Comparison of ENCODE assay signal across 18 cellular contexts in the genomic region with DNA sequence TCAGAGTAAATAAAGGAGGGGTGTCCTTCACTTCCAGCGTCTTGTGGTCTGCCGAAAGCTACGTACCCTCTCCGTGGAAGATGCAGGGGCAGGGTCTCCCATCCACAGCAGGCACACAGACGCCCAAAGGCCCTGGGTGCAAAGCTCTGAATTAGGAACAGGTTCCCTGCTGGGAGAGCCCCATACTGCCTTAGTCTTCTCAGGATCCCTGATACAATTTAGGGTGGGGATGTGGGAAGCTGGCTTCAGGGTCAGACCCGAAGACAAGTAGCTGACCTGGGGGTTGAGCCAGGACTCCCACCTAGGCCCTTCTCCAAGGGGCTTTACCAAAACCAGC.
DNase-seq lines count a peak whose midpoint lies in the region; ATAC-seq, FAIRE-seq and TF ChIP-seq lines count a peak whose summit lies in the region.
"Had no signal": no experiment of that assay in that cellular context is flagged by ENCODE, and none has a peak within 500 bp of the region (broad histone marks: within the 10 kb centered on the region; RNA-seq: fewer than 3 reads in every experiment).

No MANE protein-coding gene starts in this region.

- H3K27ac ChIP-seq in HepG2 (ENCODE audit: extremely low read length, insufficient read depth, low read length) (peak overlapping the region; percentile 75), right lobe of liver (no peak overlapping the region), endodermal cell (ENCODE audit: low read depth, low read length) (no peak overlapping the region), upper lobe of right lung (no peak overlapping the region), sigmoid colon (no peak overlapping the region)
- H3K27ac ChIP-seq: HL-60 had no signal

- H3K9me3 Mint-ChIP-seq in endodermal cell = no peaks in the 10 kb centered on the region
- H3K9me3 Mint-ChIP-seq: CD4-positive, CD25-positive, alpha-beta regulatory T cell had no signal

- H3K4me3 ChIP-seq in HepG2 (replicated peaks in 1 of 3; ENCODE audit: insufficient read depth in 1 of 3, low read depth in 2 of 3, low read length in 3 of 3) = no peak overlapping the region
- no peak overlapping the region for H3K4me3 ChIP-seq in right lobe of liver
- H3K4me3 ChIP-seq in endodermal cell (ENCODE audit: low read length) = no peak overlapping the region
- H3K4me3 ChIP-seq in upper lobe of right lung = no peak overlapping the region
- H3K4me3 ChIP-seq in sigmoid colon = no peak overlapping the region
- H3K4me3 ChIP-seq: HAP-1 had no signal

- no peak for DNase-seq in HepG2 (ENCODE audit: low spot score)
- no peak for DNase-seq in right lobe of liver
- DNase-seq in endodermal cell = peak; percentile 30
- DNase-seq in upper lobe of right lung = peak; percentile 35
- no peak for DNase-seq in sigmoid colon
- DNase-seq: BE2C; C1 segment of cervical spinal cord; CD4-positive, CD25-positive, alpha-beta regulatory T cell; CD8-positive, alpha-beta memory T cell; COR-L47; IMR-90 had no signal

- FAIRE-seq in HepG2 (lab: Jason Lieb, UNC) = no peak
- FAIRE-seq: D721Med, G401.6, GM12891, GM19239 had no signal

- POLR2A ChIA-PET in HepG2 (lab: Yijun Ruan, JAX) = interaction anchor here (0.6 to 2.9 kb wide), 4 partner anchors 22 to 89 kb away, joined by 3 to 13 read pairs (median 4); no protein-coding TSS in a partner anchor

- no peaks in the 10 kb centered on the region for H4K20me1 ChIP-seq in HepG2 (ENCODE audit: insufficient read depth, low read length)

- H3K9me3 ChIP-seq in HepG2 (ENCODE audit: low read length) (no peaks in the 10 kb centered on the region), right lobe of liver (no peaks in the 10 kb centered on the region), endodermal cell (ENCODE audit: control insufficient read depth, low read length) (no peaks in the 10 kb centered on the region), upper lobe of right lung (no peaks in the 10 kb centered on the region), sigmoid colon (no peaks in the 10 kb centered on the region)
- H3K9me3 ChIP-seq: BE2C, HAP-1 had no signal

- peaks cover 5% of the 10 kb centered on the region for H3K4me1 Mint-ChIP-seq in endodermal cell
- H3K4me1 Mint-ChIP-seq: CD4-positive, CD25-positive, alpha-beta regulatory T cell; CD8-positive, alpha-beta memory T cell had no signal

- TF ChIP-seq POLR2A in HepG2 (IDR thresholded peaks at IDR 0.05; ENCODE audit: insufficient read depth in 1 of 2, low read depth in 2 of 2, low read length in 2 of 2) = no peak
- no peak for TF ChIP-seq POLR2A in right lobe of liver (IDR thresholded peaks at IDR 0.05)
- TF ChIP-seq POLR2A in sigmoid colon (IDR thresholded peaks at IDR 0.05) = no peak

- H3K4me3 Mint-ChIP-seq in endodermal cell = no peak overlapping the region
- H3K4me3 Mint-ChIP-seq: CD4-positive, CD25-positive, alpha-beta regulatory T cell; CD8-positive, alpha-beta memory T cell had no signal

- H3K4me2 ChIP-seq in HepG2 (ENCODE audit: low read depth, low read length) = peak overlapping the region; percentile 76; the same call in 1 of the 2 replicates

- no peak overlapping the region for H3K9ac ChIP-seq in HepG2 (ENCODE audit: insufficient read depth, low read depth, low read length)
- H3K9ac ChIP-seq in endodermal cell (ENCODE audit: extremely low read depth, low read length, poor library complexity, severe bottlenecking) = no peak overlapping the region

- in situ Hi-C loops in HepG2 (cut with HindIII; ENCODE audit: extremely low pct_ligation_motif_present, low pct_unique_long_range_greater_than_20kb) = no loop called here

- no peak for ATAC-seq in HepG2
- ATAC-seq in right lobe of liver = no peak
- ATAC-seq in upper lobe of right lung = no peak
- no peak for ATAC-seq in HG02973 (IDR thresholded peaks at IDR 0.05; ENCODE audit: unreplicated experiment)

- no peak overlapping the region for H2AFZ ChIP-seq in HepG2 (ENCODE audit: low read length)

- CTCF ChIA-PET in HepG2 (lab: Yijun Ruan, JAX; ENCODE audit: low intra/inter-chr PET ratio, low total read pairs) = no interaction called here

- no peak for TF ChIP-seq RAD21 in HepG2 (CRISPR knock-in tag; IDR thresholded peaks at IDR 0.05)

- no peak for TF ChIP-seq CTCF in HepG2 (CRISPR knock-in tag; IDR thresholded peaks at IDR 0.05)
- TF ChIP-seq CTCF in right lobe of liver (IDR thresholded peaks at IDR 0.05) = no peak
- TF ChIP-seq CTCF in endodermal cell (conservative IDR thresholded peaks at IDR 0.05) = no peak
- TF ChIP-seq CTCF in upper lobe of right lung (IDR thresholded peaks at IDR 0.05) = no peak
- TF ChIP-seq CTCF in sigmoid colon (IDR thresholded peaks at IDR 0.05) = no peak

- 82% methylated on average over 6 of the region's 6 CpGs for WGBS in HepG2 (ENCODE audit: low lambda C conversion rate)
- whole genome bisulfite sequencing in right lobe of liver (ENCODE audit: insufficient coverage, low coverage, low lambda C conversion rate, missing lambda C conversion rate) = 82% methylated on average over 4 of the region's 6 CpGs
- WGBS in endodermal cell (ENCODE audit: insufficient coverage in 1 of 2, insufficient read length in 1 of 2), 2 experiments = 93 to 94% methylated on average over 5 to 6 of the region's 6 CpGs
- WGBS in sigmoid colon, 2 donors = 86 to 91% methylated on average over 6 of the region's 6 CpGs

- H3K27ac Mint-ChIP-seq in endodermal cell = no peak overlapping the region
- H3K27ac Mint-ChIP-seq: CD4-positive, CD25-positive, alpha-beta regulatory T cell; CD8-positive, alpha-beta memory T cell had no signal

- H3K27me3 Mint-ChIP-seq in endodermal cell (ENCODE audit: insufficient read depth) = no peaks in the 10 kb centered on the region

- intact Hi-C loops in HepG2 (cut with micrococcal nuclease; ENCODE audit: unreplicated experiment) (loop anchor here (2.0 kb wide), 1 partner anchor 22 kb away; no protein-coding TSS in a partner anchor), right lobe of liver (cut with DNase I) (no loop called here), upper lobe of right lung (cut with DNase I) (loop anchor here (10.0 kb wide), 1 partner anchor 656 kb away; no protein-coding TSS in a partner anchor), sigmoid colon (cut with DNase I) (no loop called here)

- H3K36me3 ChIP-seq in HepG2 (replicated peaks in 1 of 2; ENCODE audit: control insufficient read depth in 1 of 2, insufficient read depth in 2 of 2, low read length in 2 of 2) = no peaks in the 10 kb centered on the region
- H3K36me3 ChIP-seq in right lobe of liver = no peaks in the 10 kb centered on the region
- no peaks in the 10 kb centered on the region for H3K36me3 ChIP-seq in endodermal cell (ENCODE audit: control insufficient read depth, insufficient read depth, low read length)
- H3K36me3 ChIP-seq in upper lobe of right lung = no peaks in the 10 kb centered on the region
- H3K36me3 ChIP-seq in sigmoid colon = no peaks in the 10 kb centered on the region
- H3K36me3 ChIP-seq: BE2C, HAP-1 had no signal

- H3K79me2 ChIP-seq in HepG2 (ENCODE audit: insufficient read depth, low read length) = no peaks in the 10 kb centered on the region

- H3K4me1 ChIP-seq in HepG2 (ENCODE audit: insufficient read depth, low read length) = peaks cover 92% of the 10 kb centered on the region
- H3K4me1 ChIP-seq in right lobe of liver = peaks cover 0 to 32% (median 15%) of the 10 kb centered on the region in 4 donors
- H3K4me1 ChIP-seq in endodermal cell (ENCODE audit: control insufficient read depth, insufficient read depth, low read length) = no peaks in the 10 kb centered on the region
- no peaks in the 10 kb centered on the region for H3K4me1 ChIP-seq in upper lobe of right lung
- H3K4me1 ChIP-seq in sigmoid colon = peaks cover 0 to 4% (median 0%) of the 10 kb centered on the region in 4 donors
- H3K4me1 ChIP-seq: BE2C, HAP-1 had no signal

- H3K27me3 ChIP-seq in HepG2 (ENCODE audit: control insufficient read depth in 1 of 2, insufficient read depth in 2 of 2, low read length in 2 of 2) = peaks cover 1 to 24% of the 10 kb centered on the region in 2 experiments
- no peaks in the 10 kb centered on the region for H3K27me3 ChIP-seq in right lobe of liver
- no peaks in the 10 kb centered on the region for H3K27me3 ChIP-seq in endodermal cell (ENCODE audit: control insufficient read depth, insufficient read depth, low read length, poor library complexity, severe bottlenecking)
- no peaks in the 10 kb centered on the region for H3K27me3 ChIP-seq in upper lobe of right lung
- H3K27me3 ChIP-seq in sigmoid colon = peaks cover 0 to 7% (median 0%) of the 10 kb centered on the region in 3 donors

- no TSS peak for BruUV-seq in HepG2 (replicated peaks; lab: Mats Ljungman, UMichigan)

- no peaks in the 10 kb centered on the region for H3K36me3 Mint-ChIP-seq in endodermal cell (ENCODE audit: low read depth)
- H3K36me3 Mint-ChIP-seq: CD4-positive, CD25-positive, alpha-beta regulatory T cell; CD8-positive, alpha-beta memory T cell had no signal

- TF ChIP-seq EP300 in HepG2 (IDR thresholded peaks at IDR 0.05; ENCODE audit: low read depth in 2 of 2, low read length in 2 of 2) (no peak), HepG2 (CRISPR knock-in tag; IDR thresholded peaks at IDR 0.05; ENCODE audit: borderline replicate concordance) (no peak), sigmoid colon (IDR thresholded peaks at IDR 0.05) (no peak)

TF ChIP-seq in HepG2, 621 proteins besides CTCF, POLR2A, EP300 and RAD21 (continues in another document):
- TF ChIP-seq AFF4 (CRISPR knock-in tag; IDR thresholded peaks at IDR 0.05) = no peak
- TF ChIP-seq ZNF678 (CRISPR knock-in tag; IDR thresholded peaks at IDR 0.05) = 0 out of 2 replicates have a peak, but pooled peaks have one; percentile 60

Comparison
In these comparisons a context has a peak if more than half of its experiments do, and no peak if none do; other contexts are left out.
1. intact Hi-C loops: an anchor here in HepG2 (2.0 kb wide) and upper lobe of right lung (10.0 kb wide); none called in right lobe of liver and sigmoid colon.
2. DNase-seq: peak in endodermal cell (single experiment) and upper lobe of right lung (single experiment); none in HepG2 (single experiment), right lobe of liver (0 of 3) and sigmoid colon (single experiment).